Comparison of ENCODE assay signal across 1 cellular context in the genomic region with DNA sequence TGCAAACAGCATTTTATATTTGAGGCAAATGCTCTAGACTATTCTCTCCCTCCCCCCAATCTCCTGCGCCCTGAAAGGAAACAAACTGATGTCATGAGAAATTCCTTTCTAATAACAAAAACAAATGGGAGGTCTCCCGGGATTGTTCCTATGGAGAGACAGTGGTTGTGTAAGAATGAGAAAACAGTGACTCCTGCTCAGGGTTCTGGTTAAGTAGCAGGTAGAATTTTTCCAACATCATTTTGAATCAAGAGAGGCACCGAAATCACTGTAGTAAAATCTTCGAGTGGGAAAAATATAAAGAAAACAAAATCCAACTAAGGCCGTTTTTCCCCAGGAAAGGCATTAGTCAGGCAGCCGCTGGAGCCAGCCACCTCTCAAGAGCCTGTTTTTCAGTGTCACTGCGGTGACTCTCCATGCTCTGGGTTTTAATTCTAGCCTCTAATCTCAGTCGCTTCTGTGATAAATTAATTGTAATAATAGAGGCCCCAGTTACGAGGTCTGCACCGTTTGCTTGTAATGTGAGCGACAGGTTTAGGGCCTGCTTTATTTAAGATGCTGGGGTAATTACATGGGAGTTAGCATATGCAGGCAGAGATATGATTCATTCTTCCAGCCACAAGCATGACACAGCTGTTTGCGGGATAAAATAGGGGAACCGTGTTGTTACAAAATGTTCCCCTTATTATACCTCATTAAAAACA.
TF ChIP-seq lines count a peak whose summit lies in the region.

No MANE protein-coding gene starts in this region.

TF ChIP-seq in SK-N-SH, 30 proteins besides CTCF, POLR2A, EP300 and RAD21 (continued from another document):
- TF ChIP-seq, protein P1, sequence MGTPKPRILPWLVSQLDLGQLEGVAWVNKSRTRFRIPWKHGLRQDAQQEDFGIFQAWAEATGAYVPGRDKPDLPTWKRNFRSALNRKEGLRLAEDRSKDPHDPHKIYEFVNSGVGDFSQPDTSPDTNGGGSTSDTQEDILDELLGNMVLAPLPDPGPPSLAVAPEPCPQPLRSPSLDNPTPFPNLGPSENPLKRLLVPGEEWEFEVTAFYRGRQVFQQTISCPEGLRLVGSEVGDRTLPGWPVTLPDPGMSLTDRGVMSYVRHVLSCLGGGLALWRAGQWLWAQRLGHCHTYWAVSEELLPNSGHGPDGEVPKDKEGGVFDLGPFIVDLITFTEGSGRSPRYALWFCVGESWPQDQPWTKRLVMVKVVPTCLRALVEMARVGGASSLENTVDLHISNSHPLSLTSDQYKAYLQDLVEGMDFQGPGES (IDR thresholded peaks at IDR 0.05; ENCODE audit: low read depth, low read length): no peak
TF ChIP-seq in SK-N-SH: peak in this region for 0.
